8 cellular contexts compared by ENCODE assay signal in genomic region chr17:45061606-45062205, GRCh38. TPM values are rescaled to one million over a fixed set of nuclear protein-coding genes. Genes with fewer than 3 reads are reported as not detected.
A peak's percentile ranks its signal among the peaks of the same experiment; 100 is the strongest.
DNase-seq lines count a peak whose midpoint lies in the region; ATAC-seq and TF ChIP-seq lines count a peak whose summit lies in the region.

No MANE protein-coding gene starts in this region.

- no peak for TF ChIP-seq POLR2A in ovary (IDR thresholded peaks at IDR 0.05)

- H3F3A ChIP-seq in PC-3 (ENCODE audit: low read length, unreplicated experiment): no peaks in the 10 kb centered on the region

- CTCF ChIA-PET in CD8-positive, alpha-beta memory T cell (lab: Charles Lee): interaction anchor here (0.7 to 2.1 kb wide), 4 partner anchors 11 to 74 kb away, joined by 3 to 10 read pairs (median 5); partner anchors contain the start of genes ACBD4 and DCAKD
- CTCF ChIA-PET in PC-3 (lab: Charles Lee): interaction anchor here (0.6 to 1.6 kb wide), 3 partner anchors 34 to 128 kb away, joined by 4 to 8 read pairs (median 4); partner anchors contain the start of gene ACBD4

- peaks cover 38% of the 10 kb centered on the region for H3K4me1 ChIP-seq in CD8-positive, alpha-beta memory T cell (ENCODE audit: insufficient read depth, low read length)
- H3K4me1 ChIP-seq in PC-3 (ENCODE audit: insufficient read depth, low read length): peaks cover 26% of the 10 kb centered on the region
- peaks cover 9% of the 10 kb centered on the region for H3K4me1 ChIP-seq in ovary (ENCODE audit: insufficient read depth)

- no peaks in the 10 kb centered on the region for H3K9me3 ChIP-seq in CD8-positive, alpha-beta memory T cell (ENCODE audit: low read length)
- no peaks in the 10 kb centered on the region for H3K9me3 ChIP-seq in PC-3 (ENCODE audit: low read length)
- no peaks in the 10 kb centered on the region for H3K9me3 ChIP-seq in ovary

- no peak for TF ChIP-seq EP300 in ovary (IDR thresholded peaks at IDR 0.05)

- peak overlapping the region; percentile 88 for H3K9ac ChIP-seq in PC-3 (ENCODE audit: low read length)

- peaks cover 0 to 18% (median 0%) of the 10 kb centered on the region in 3 donors for H3K36me3 Mint-ChIP-seq in CD8-positive, alpha-beta memory T cell

- H3K27me3 ChIP-seq in CD8-positive, alpha-beta memory T cell (ENCODE audit: insufficient read depth, low read length, poor library complexity, severe bottlenecking): no peaks in the 10 kb centered on the region
- H3K27me3 ChIP-seq in PC-3 (ENCODE audit: low read length): no peaks in the 10 kb centered on the region
- H3K27me3 ChIP-seq in ovary: no peaks in the 10 kb centered on the region

- POLR2A ChIA-PET in CD8-positive, alpha-beta memory T cell (lab: Charles Lee): interaction anchor here (0.7 to 1.7 kb wide), 6 partner anchors 9 to 753 kb away, joined by 3 to 21 read pairs (median 8); partner anchors contain the start of genes DCAKD, HEXIM1, HEXIM2 and RUNDC3A
- POLR2A ChIA-PET in PC-3 (lab: Charles Lee; ENCODE audit: unreplicated experiment): interaction anchor here (0.6 to 1.3 kb wide), 7 partner anchors 8 to 983 kb away, joined by 3 to 10 read pairs (median 3); no protein-coding TSS in a partner anchor

- intact Hi-C loops in PC-3 (cut with micrococcal nuclease) (loop anchor here (1.0 to 5.0 kb wide), 3 partner anchors 10 to 71 kb away; partner anchors contain the start of genes DCAKD and PLCD3), ovary (cut with DNase I) (loop anchor here in 1 of 4 donors (5.0 kb wide), 1 partner anchor 36 kb away; no protein-coding TSS in a partner anchor)

- no peaks in the 10 kb centered on the region for H3K36me3 ChIP-seq in CD8-positive, alpha-beta memory T cell (ENCODE audit: insufficient read depth, low read length)
- H3K36me3 ChIP-seq in PC-3 (ENCODE audit: low read depth, low read length): no peaks in the 10 kb centered on the region
- no peaks in the 10 kb centered on the region for H3K36me3 ChIP-seq in ovary

- 8 to 15% (median 9%) methylated on average over 15 of the region's 15 CpGs for whole genome bisulfite sequencing in ovary, 3 donors

- peak overlapping the region; percentile 84 for H3K27ac ChIP-seq in CD8-positive, alpha-beta memory T cell (ENCODE audit: low read depth, low read length)
- H3K27ac ChIP-seq in PC-3 (ENCODE audit: low read length): peak overlapping the region; percentile 75
- peak overlapping the region in 1 of 2 donors; percentile 55 for H3K27ac ChIP-seq in ovary

- H3K27ac Mint-ChIP-seq in CD8-positive, alpha-beta memory T cell: peak overlapping the region; percentile 92 to 100 (median 99)

- peaks cover 74% of the 10 kb centered on the region for H3K79me2 ChIP-seq in PC-3 (ENCODE audit: low read length)

- peak overlapping the region; percentile 95 to 100 (median 99) for H3K4me3 Mint-ChIP-seq in CD8-positive, alpha-beta memory T cell

- no peak for DNase-seq in CD8-positive, alpha-beta memory T cell
- DNase-seq in PC-3 (no peak), epithelial cell of esophagus (ENCODE audit: low read depth) (no peak), ovary (no peak), RPMI8226 (no peak), SKM-1 (lab: John Stamatoyannopoulos, UW; ENCODE audit: unreplicated experiment) (no peak), Ammon's horn (ENCODE audit: low spot score) (no peak)

- peaks cover 0 to 2% of the 10 kb centered on the region in 2 donors for H3K27me3 Mint-ChIP-seq in CD8-positive, alpha-beta memory T cell

- H3K4me3 ChIP-seq in CD8-positive, alpha-beta memory T cell (ENCODE audit: low read length): peak overlapping the region; percentile 85
- peak overlapping the region; percentile 82 for H3K4me3 ChIP-seq in PC-3 (ENCODE audit: low read length)
- H3K4me3 ChIP-seq in epithelial cell of esophagus (ENCODE audit: low read length): peak overlapping the region; percentile 89
- peak overlapping the region; percentile 73 for H3K4me3 ChIP-seq in ovary

- TF ChIP-seq CTCF in PC-3 (conservative IDR thresholded peaks at IDR 0.05; ENCODE audit: low read depth, low read length): no peak
- TF ChIP-seq CTCF in epithelial cell of esophagus (IDR thresholded peaks at IDR 0.05; ENCODE audit: insufficient read depth, low read depth, low read length, missing control alignments): no peak
- no peak for TF ChIP-seq CTCF in ovary (IDR thresholded peaks at IDR 0.05)

- H3K9me2 ChIP-seq in PC-3 (replicated peaks; ENCODE audit: low read length): no peaks in the 10 kb centered on the region

- H2AFZ ChIP-seq in PC-3 (ENCODE audit: low read length): peak overlapping the region; percentile 76

- peak overlapping the region; percentile 92 for H3K4me2 ChIP-seq in PC-3 (ENCODE audit: low read length)

- BruUV-seq in PC-3 (replicated peaks; lab: Mats Ljungman, UMichigan): TSS peak; percentile 77

- peaks cover 35 to 62% (median 57%) of the 10 kb centered on the region in 3 donors for H3K4me1 Mint-ChIP-seq in CD8-positive, alpha-beta memory T cell

- H3K9me3 Mint-ChIP-seq in CD8-positive, alpha-beta memory T cell: no peaks in the 10 kb centered on the region

- ATAC-seq in PC-3 (no peak), HG02981 (IDR thresholded peaks at IDR 0.05; ENCODE audit: unreplicated experiment) (no peak)

- no peaks in the 10 kb centered on the region for H4K20me1 ChIP-seq in PC-3 (ENCODE audit: low read length)

RNA-seq across cellular contexts. Expression of gene NMT1, which starts 0.6 kb away (rescaled TPM):
- total RNA-seq in CD8-positive, alpha-beta memory T cell: 100 to 1,000 TPM; 189 to 198 TPM
- polyA plus RNA-seq in CD8-positive, alpha-beta memory T cell: 82.0 TPM
- 99.2 and 117 TPM in 2 replicates for total RNA-seq in PC-3 (2014; rRNA removed)
- total RNA-seq in ovary: 10 to 100 TPM; 25.5 to 91.4 (median 79.3) TPM
- polyA plus RNA-seq in ovary: 10 to 100 TPM; 23.0 to 66.5 TPM

RNA-seq across cellular contexts. Expression of gene DCAKD, which starts 10.3 kb away (rescaled TPM):
- total RNA-seq in CD8-positive, alpha-beta memory T cell: 10 to 100 TPM; 31.3 to 32.5 TPM
- polyA plus RNA-seq in CD8-positive, alpha-beta memory T cell: 17.6 TPM
- total RNA-seq in PC-3 (2014; rRNA removed) (56.2 and 59.5 TPM in 2 replicates), ovary (10 to 100 TPM; 30.9 to 62.3 (median 48.0) TPM)
- polyA plus RNA-seq in ovary: 10 to 100 TPM; 19.8 to 27.0 TPM
